Comparison of ENCODE assay signal across 8 cellular contexts in genomic region chr12:118189761-118190181, GRCh38. TPM values are rescaled to one million over a fixed set of nuclear protein-coding genes. Genes with fewer than 3 reads are reported as not detected.
A peak's percentile ranks its signal among the peaks of the same experiment; 100 is the strongest.
DNase-seq lines count a peak whose midpoint lies in the region; ATAC-seq, FAIRE-seq and TF ChIP-seq lines count a peak whose summit lies in the region.

No MANE protein-coding gene starts in this region.

- BruUV-seq in HepG2 (replicated peaks; lab: Mats Ljungman, UMichigan) = no TSS peak

- H3K4me1 ChIP-seq in lower lobe of right lung (no peaks in the 10 kb centered on the region), tibial artery (peaks cover 0 to 34% (median 9%) of the 10 kb centered on the region in 4 donors), HepG2 (ENCODE audit: insufficient read depth, low read length) (no peaks in the 10 kb centered on the region), MM.1S (ENCODE audit: low read length) (no peaks in the 10 kb centered on the region)

- TF ChIP-seq EP300 in HepG2 (IDR thresholded peaks at IDR 0.05; ENCODE audit: low read depth in 2 of 2, low read length in 2 of 2) = no peak
- TF ChIP-seq EP300 in HepG2 (CRISPR knock-in tag; IDR thresholded peaks at IDR 0.05; ENCODE audit: borderline replicate concordance) = no peak

- H3F3A ChIP-seq in MM.1S (ENCODE audit: insufficient read depth, low read length) = no peaks in the 10 kb centered on the region

- H3K9ac ChIP-seq in HepG2 (ENCODE audit: insufficient read depth, low read depth, low read length) (no peak overlapping the region), MM.1S (ENCODE audit: low read length) (no peak overlapping the region)

- intact Hi-C loops in lower lobe of right lung (cut with DNase I) = loop anchor here (10.0 kb wide), 1 partner anchor 185 kb away; the partner anchor contains the start of genes SUDS3 and TAOK3
- intact Hi-C loops in tibial artery (cut with DNase I; ENCODE audit: low total_unique reads) = no loop called here
- intact Hi-C loops in HepG2 (cut with micrococcal nuclease; ENCODE audit: unreplicated experiment) = no loop called here

- H3K4me2 ChIP-seq in HepG2 (ENCODE audit: low read depth, low read length) (no peak overlapping the region), MM.1S (ENCODE audit: low read depth, low read length) (no peak overlapping the region)

- TF ChIP-seq CTCF in lower lobe of right lung (IDR thresholded peaks at IDR 0.05) = no peak
- no peak for TF ChIP-seq CTCF in tibial artery (IDR thresholded peaks at IDR 0.05)
- TF ChIP-seq CTCF in HepG2 (CRISPR knock-in tag; IDR thresholded peaks at IDR 0.05) = no peak
- no peak for TF ChIP-seq CTCF in MM.1S (IDR thresholded peaks at IDR 0.05; ENCODE audit: low read length)

- no peak for TF ChIP-seq POLR2A in HepG2 (IDR thresholded peaks at IDR 0.05; ENCODE audit: insufficient read depth in 1 of 2, low read depth in 2 of 2, low read length in 2 of 2)
- TF ChIP-seq POLR2A in GM12892 (IDR thresholded peaks at IDR 0.05; ENCODE audit: low read depth, low read length) = no peak

- POLR2A ChIA-PET in HepG2 (lab: Yijun Ruan, JAX) = no interaction called here

- in situ Hi-C loops in HepG2 (cut with HindIII; ENCODE audit: extremely low pct_ligation_motif_present, low pct_unique_long_range_greater_than_20kb) = no loop called here

- peak; percentile 35 to 39 for ATAC-seq in lower lobe of right lung
- no peak for ATAC-seq in HepG2

- H3K4me3 ChIP-seq in lower lobe of right lung (peak overlapping the region; percentile 37), tibial artery (peak overlapping the region; percentile 44 to 46), HepG2 (replicated peaks in 1 of 3; ENCODE audit: insufficient read depth in 1 of 3, low read depth in 2 of 3, low read length in 3 of 3) (no peak overlapping the region), MM.1S (ENCODE audit: low read length) (no peak overlapping the region)

- H3K79me2 ChIP-seq in HepG2 (ENCODE audit: insufficient read depth, low read length) (no peaks in the 10 kb centered on the region), MM.1S (ENCODE audit: low read length) (no peaks in the 10 kb centered on the region)

- H4K20me1 ChIP-seq in HepG2 (ENCODE audit: insufficient read depth, low read length) = no peaks in the 10 kb centered on the region
- H4K20me1 ChIP-seq in MM.1S (ENCODE audit: insufficient read depth, low read length) = no peaks in the 10 kb centered on the region

- H3K9me2 ChIP-seq in MM.1S (replicated peaks; ENCODE audit: insufficient read depth, low read length) = no peaks in the 10 kb centered on the region

- H3K36me3 ChIP-seq in lower lobe of right lung (peaks cover 12% of the 10 kb centered on the region), tibial artery (no peaks in the 10 kb centered on the region), HepG2 (replicated peaks in 1 of 2; ENCODE audit: control insufficient read depth in 1 of 2, insufficient read depth in 2 of 2, low read length in 2 of 2) (0 out of 5 replicates have a peak, but pooled peaks cover 0 to 5% of the 10 kb centered on the region in 2 experiments), MM.1S (replicated peaks; ENCODE audit: insufficient read depth, low read length) (no peaks in the 10 kb centered on the region)

- peak; percentile 77 for DNase-seq in NCI-H2227 treated with DMSO at 0.1 percent for 48 hours (lab: John Stamatoyannopoulos, UW)
- peak; percentile 73 for DNase-seq in ecto neural progenitor cell (ENCODE audit: low spot score)
- no peak for DNase-seq in lower lobe of right lung
- no peak for DNase-seq in tibial artery
- DNase-seq in NOMO-1 treated with dmso at 0.1 percent for 144 hours (lab: John Stamatoyannopoulos, UW; ENCODE audit: unreplicated experiment) = no peak
- no peak for DNase-seq in HepG2 (ENCODE audit: low spot score)
- DNase-seq in MM.1S = no peak
- DNase-seq in GM12892 (ENCODE audit: insufficient read length) = no peak

- WGBS in HepG2 (ENCODE audit: low lambda C conversion rate) = 94% methylated on average over 13 of the region's 13 CpGs

- no peaks in the 10 kb centered on the region for H3K27me3 ChIP-seq in lower lobe of right lung (ENCODE audit: low read depth)
- no peaks in the 10 kb centered on the region for H3K27me3 ChIP-seq in tibial artery
- H3K27me3 ChIP-seq in HepG2 (ENCODE audit: control insufficient read depth in 1 of 2, insufficient read depth in 2 of 2, low read length in 2 of 2) = no peaks in the 10 kb centered on the region
- no peaks in the 10 kb centered on the region for H3K27me3 ChIP-seq in MM.1S (replicated peaks; ENCODE audit: insufficient read depth, low read length)

- CTCF ChIA-PET in HepG2 (lab: Yijun Ruan, JAX; ENCODE audit: low intra/inter-chr PET ratio, low total read pairs) = no interaction called here

- no peak overlapping the region for H2AFZ ChIP-seq in HepG2 (ENCODE audit: low read length)
- no peak overlapping the region for H2AFZ ChIP-seq in MM.1S (ENCODE audit: low read length)

- H3K9me3 ChIP-seq in lower lobe of right lung = no peaks in the 10 kb centered on the region
- H3K9me3 ChIP-seq in tibial artery = no peaks in the 10 kb centered on the region
- no peaks in the 10 kb centered on the region for H3K9me3 ChIP-seq in HepG2 (ENCODE audit: low read length)
- H3K9me3 ChIP-seq in MM.1S (replicated peaks; ENCODE audit: insufficient read depth, low read length) = no peaks in the 10 kb centered on the region

- TF ChIP-seq RAD21 in HepG2 (CRISPR knock-in tag; IDR thresholded peaks at IDR 0.05) = no peak

- FAIRE-seq in HepG2 (lab: Jason Lieb, UNC) (no peak), GM12892 (lab: Jason Lieb, UNC) (no peak)

- H3K27ac ChIP-seq in lower lobe of right lung = peak overlapping the region; percentile 49
- peak overlapping the region; percentile 62 to 77 for H3K27ac ChIP-seq in tibial artery
- H3K27ac ChIP-seq in HepG2 (ENCODE audit: extremely low read length, insufficient read depth, low read length) = no peak overlapping the region
- no peak overlapping the region for H3K27ac ChIP-seq in MM.1S (ENCODE audit: low read length)

TF ChIP-seq in HepG2, 621 proteins besides CTCF, POLR2A, EP300 and RAD21 (continues in another document):
- TF ChIP-seq ZMYM2 (CRISPR knock-in tag; IDR thresholded peaks at IDR 0.05) = no peak
- TF ChIP-seq, protein P1, sequence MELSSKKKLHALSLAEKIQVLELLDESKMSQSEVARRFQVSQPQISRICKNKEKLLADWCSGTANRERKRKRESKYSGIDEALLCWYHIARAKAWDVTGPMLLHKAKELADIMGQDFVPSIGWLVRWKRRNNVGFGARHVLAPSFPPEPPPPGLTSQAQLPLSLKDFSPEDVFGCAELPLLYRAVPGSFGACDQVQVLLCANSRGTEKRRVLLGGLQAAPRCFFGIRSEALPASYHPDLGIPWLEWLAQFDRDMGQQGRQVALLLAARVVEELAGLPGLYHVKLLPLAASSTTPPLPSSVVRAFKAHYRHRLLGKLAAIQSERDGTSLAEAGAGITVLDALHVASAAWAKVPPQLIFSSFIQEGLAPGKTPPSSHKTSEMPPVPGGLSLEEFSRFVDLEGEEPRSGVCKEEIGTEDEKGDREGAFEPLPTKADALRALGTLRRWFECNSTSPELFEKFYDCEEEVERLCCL (CRISPR knock-in tag; IDR thresholded peaks at IDR 0.05; ENCODE audit: borderline replicate concordance) = no peak

RNA-seq across cellular contexts. Expression of gene PEBP1, which starts 53.8 kb away (rescaled TPM):
- total RNA-seq in lower lobe of right lung = 194 TPM
- total RNA-seq in HepG2 (2016; rRNA removed; fragmentation: Illumina TruSeq; extraction: Trizol) = 1,505 and 1,984 TPM in 2 replicates
- 232 and 262 TPM in 2 replicates for total RNA-seq in HepG2 (2016; cell fraction: cytosol; rRNA removed; fragmentation: Illumina TruSeq; extraction: Trizol; ENCODE audit: low read depth)
- 1,559 and 1,992 TPM in 2 replicates for total RNA-seq in HepG2 (2016; cell fraction: insoluble cytoplasmic fraction; rRNA removed; fragmentation: Illumina TruSeq; extraction: Trizol)
- total RNA-seq in HepG2 (2016; cell fraction: membrane; rRNA removed; fragmentation: Illumina TruSeq; extraction: Trizol) = 553 and 634 TPM in 2 replicates
- 497 and 536 TPM in 2 replicates for total RNA-seq in HepG2 (2016; cell fraction: nucleus; rRNA removed; fragmentation: Illumina TruSeq; extraction: Trizol)
- polyA plus RNA-seq in HepG2 (2011; rRNA removed) = 437 and 538 TPM in 2 replicates
- polyA plus RNA-seq in HepG2 (2011; cell fraction: cytosol; rRNA removed) = 477 and 485 TPM in 2 replicates
- polyA plus RNA-seq in HepG2 (2011; cell fraction: nucleus; rRNA removed) = 199 and 209 TPM in 2 replicates
- polyA plus RNA-seq in HepG2 (2012) = 511 and 820 TPM in 2 replicates
- 248 and 308 TPM in 2 replicates for polyA plus RNA-seq in HepG2 (2016; cell fraction: cytosol; fragmentation: Illumina TruSeq; extraction: Trizol; ENCODE audit: low read depth)
- 2,115 and 2,133 TPM in 2 replicates for polyA plus RNA-seq in HepG2 (2016; cell fraction: insoluble cytoplasmic fraction; fragmentation: Illumina TruSeq; extraction: Trizol; ENCODE audit: low read depth)
- 458 and 518 TPM in 2 replicates for polyA plus RNA-seq in HepG2 (2016; cell fraction: membrane; fragmentation: Illumina TruSeq; extraction: Trizol; ENCODE audit: low read depth)
- polyA plus RNA-seq in HepG2 (2016; cell fraction: nucleus; fragmentation: Illumina TruSeq; extraction: Trizol; ENCODE audit: insufficient read depth, low read depth) = 949 and 989 TPM in 2 replicates
- 240 and 331 TPM in 2 replicates for polyA minus RNA-seq in HepG2 (2011; rRNA and poly(A)+ RNA removed; ENCODE audit: low replicate concordance)
- 182 and 185 TPM in 2 replicates for polyA minus RNA-seq in HepG2 (2011; cell fraction: cytosol; rRNA and poly(A)+ RNA removed)
- polyA minus RNA-seq in HepG2 (2011; cell fraction: nucleus; rRNA and poly(A)+ RNA removed) = 52.4 and 60.3 TPM in 2 replicates
- 188 TPM for polyA plus RNA-seq in GM12892 (2012; ENCODE audit: missing spikeins)

Comparison
In these comparisons a context has a peak if more than half of its experiments do, and no peak if none do; other contexts are left out.
1. DNase-seq: peak in NCI-H2227 treated with DMSO at 0.1 percent for 48 hours (single experiment) and ecto neural progenitor cell (single experiment); none in lower lobe of right lung (single experiment), tibial artery (0 of 2), NOMO-1 treated with dmso at 0.1 percent for 144 hours (single experiment), HepG2 (single experiment), MM.1S (single experiment) and GM12892 (single experiment).
2. H3K27ac ChIP-seq: peak in lower lobe of right lung (single experiment) and tibial artery (2 of 2); none in HepG2 (single experiment) and MM.1S (single experiment).
3. H3K4me3 ChIP-seq: peak in lower lobe of right lung (single experiment) and tibial artery (2 of 2); none in HepG2 (0 of 3) and MM.1S (single experiment).